20 cellular contexts compared by ENCODE assay signal in the genomic region with DNA sequence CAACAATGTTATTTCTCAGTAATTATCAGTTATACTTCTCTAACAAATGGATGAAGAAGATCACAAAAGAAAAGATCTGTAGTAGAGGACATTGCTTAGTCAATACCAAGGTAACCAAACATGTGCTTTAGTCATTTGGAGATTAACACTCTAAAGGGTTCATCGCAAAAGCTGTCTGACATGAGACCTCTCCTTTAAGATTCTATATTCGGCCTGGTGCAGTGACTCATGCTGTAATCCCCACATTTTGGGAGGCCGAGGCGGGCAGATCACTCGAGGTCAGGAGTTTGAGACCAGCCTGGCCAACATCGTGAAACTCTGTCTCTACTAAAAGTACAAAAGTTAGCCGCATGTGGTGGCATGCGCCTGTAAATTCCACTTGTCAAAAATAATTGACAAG. TPM values are rescaled to one million over a fixed set of nuclear protein-coding genes. Genes with fewer than 3 reads are reported as not detected.
DNase-seq lines count a peak whose midpoint lies in the region; ATAC-seq, FAIRE-seq and TF ChIP-seq lines count a peak whose summit lies in the region.
"Had no signal": no experiment of that assay in that cellular context is flagged by ENCODE, and none has a peak within 500 bp of the region (broad histone marks: within the 10 kb centered on the region; RNA-seq: fewer than 3 reads in every experiment).

No MANE protein-coding gene starts in this region.

- no peak for DNase-seq in activated T-cell treated with anti-CD3 and anti-CD28 coated beads, Interleukin-2, amount 50 U/mL, for 24 hours
- no peak for DNase-seq in activated T-cell treated with anti-CD3 and anti-CD28 coated beads, Interleukin-2, amount 50 U/mL, for 4 hours
- no peak for DNase-seq in GM12892 (ENCODE audit: insufficient read length)
- no peak for DNase-seq in erythroblast (lab: John Stamatoyannopoulos, UW)
- no peak for DNase-seq in HuH-7.5 (ENCODE audit: low spot score)
- DNase-seq in GF-D8 (lab: John Stamatoyannopoulos, UW) = no peak
- DNase-seq: BE2C; CD4-positive, alpha-beta memory T cell; COR-L47; DMS153; DMS79 treated with DMSO at 0.1 percent for 48 hours; EL had no signal

- H3K4me1 Mint-ChIP-seq in activated T-cell treated with anti-CD3 and anti-CD28 coated beads, Interleukin-2, amount 50 U/mL, for 24 hours (ENCODE audit: low read depth) = peaks cover 24% of the 10 kb centered on the region
- peaks cover 3% of the 10 kb centered on the region for H3K4me1 Mint-ChIP-seq in activated T-cell treated with anti-CD3 and anti-CD28 coated beads, Interleukin-2, amount 50 U/mL, for 4 hours (ENCODE audit: low read depth)
- peaks cover 30% of the 10 kb centered on the region for H3K4me1 Mint-ChIP-seq in activated T-helper 17 cell treated with anti-CD3 and anti-CD28 coated beads, Interleukin-2, amount 50 U/mL, for 72 hours

- peak; percentile 14 for FAIRE-seq in GM12892 (lab: Jason Lieb, UNC)
- FAIRE-seq: A549, D721Med, G401.6, GM19239, H1 had no signal

- no peak for ATAC-seq in activated T-cell treated with anti-CD3 and anti-CD28 coated beads, Interleukin-2, amount 50 U/mL, for 4 hours
- ATAC-seq in HG02610 (IDR thresholded peaks at IDR 0.05; ENCODE audit: unreplicated experiment) = peak; percentile 40
- peak; percentile 30 for ATAC-seq in activated T-helper 17 cell treated with anti-CD3 and anti-CD28 coated beads, Interleukin-2, amount 50 U/mL, for 72 hours (replicated peaks)
- ATAC-seq: A549 had no signal

- no peaks in the 10 kb centered on the region for H3K27me3 Mint-ChIP-seq in activated T-cell treated with anti-CD3 and anti-CD28 coated beads, Interleukin-2, amount 50 U/mL, for 24 hours
- no peaks in the 10 kb centered on the region for H3K27me3 Mint-ChIP-seq in activated T-cell treated with anti-CD3 and anti-CD28 coated beads, Interleukin-2, amount 50 U/mL, for 4 hours (ENCODE audit: low read depth)
- no peaks in the 10 kb centered on the region for H3K27me3 Mint-ChIP-seq in activated T-helper 17 cell treated with anti-CD3 and anti-CD28 coated beads, Interleukin-2, amount 50 U/mL, for 72 hours
- H3K27me3 Mint-ChIP-seq: CD4-positive, alpha-beta memory T cell had no signal

- H3K9me3 Mint-ChIP-seq in activated T-cell treated with anti-CD3 and anti-CD28 coated beads, Interleukin-2, amount 50 U/mL, for 24 hours = no peaks in the 10 kb centered on the region
- no peaks in the 10 kb centered on the region for H3K9me3 Mint-ChIP-seq in activated T-cell treated with anti-CD3 and anti-CD28 coated beads, Interleukin-2, amount 50 U/mL, for 4 hours
- H3K9me3 Mint-ChIP-seq in activated T-helper 17 cell treated with anti-CD3 and anti-CD28 coated beads, Interleukin-2, amount 50 U/mL, for 72 hours = no peaks in the 10 kb centered on the region
- H3K9me3 Mint-ChIP-seq: CD4-positive, alpha-beta memory T cell had no signal

- H3K4me3 Mint-ChIP-seq in activated T-cell treated with anti-CD3 and anti-CD28 coated beads, Interleukin-2, amount 50 U/mL, for 24 hours = no peak overlapping the region
- H3K4me3 Mint-ChIP-seq in activated T-cell treated with anti-CD3 and anti-CD28 coated beads, Interleukin-2, amount 50 U/mL, for 4 hours = no peak overlapping the region
- no peak overlapping the region for H3K4me3 Mint-ChIP-seq in activated T-helper 17 cell treated with anti-CD3 and anti-CD28 coated beads, Interleukin-2, amount 50 U/mL, for 72 hours
- H3K4me3 Mint-ChIP-seq: CD4-positive, alpha-beta memory T cell had no signal

- TF ChIP-seq POLR2A in GM12892 (IDR thresholded peaks at IDR 0.05; ENCODE audit: low read depth, low read length) (no peak), erythroblast (IDR thresholded peaks at IDR 0.05; ENCODE audit: low read length) (no peak)

- H3K36me3 Mint-ChIP-seq in activated T-cell treated with anti-CD3 and anti-CD28 coated beads, Interleukin-2, amount 50 U/mL, for 24 hours (ENCODE audit: low read depth) = peaks cover 75% of the 10 kb centered on the region
- peaks cover 21% of the 10 kb centered on the region for H3K36me3 Mint-ChIP-seq in activated T-cell treated with anti-CD3 and anti-CD28 coated beads, Interleukin-2, amount 50 U/mL, for 4 hours (ENCODE audit: insufficient read depth)
- peaks cover 54% of the 10 kb centered on the region for H3K36me3 Mint-ChIP-seq in activated T-helper 17 cell treated with anti-CD3 and anti-CD28 coated beads, Interleukin-2, amount 50 U/mL, for 72 hours (ENCODE audit: low read depth)

- H3K27ac Mint-ChIP-seq in activated T-cell treated with anti-CD3 and anti-CD28 coated beads, Interleukin-2, amount 50 U/mL, for 24 hours = peak overlapping the region; percentile 44
- H3K27ac Mint-ChIP-seq in activated T-helper 17 cell treated with anti-CD3 and anti-CD28 coated beads, Interleukin-2, amount 50 U/mL, for 72 hours = peak overlapping the region; percentile 20

RNA-seq across cellular contexts. Expression of a gene that starts 18.3 kb away (rescaled TPM):
- total RNA-seq in activated T-cell treated with anti-CD3 and anti-CD28 coated beads, Interleukin-2, amount 50 U/mL, for 4 hours = not detected
- 0.76 TPM for polyA plus RNA-seq in GM12892 (2012; ENCODE audit: missing spikeins)
- not detected for total RNA-seq in activated T-helper 17 cell treated with anti-CD3 and anti-CD28 coated beads, Interleukin-2, amount 50 U/mL, for 72 hours
- total RNA-seq: CD4-positive, alpha-beta memory T cell; HT1080 had no signal
- polyA plus RNA-seq: A549; CD4-positive, alpha-beta memory T cell had no signal

Comparison
In these comparisons a context has a peak if more than half of its experiments do, and no peak if none do; other contexts are left out.
1. ATAC-seq: peak in HG02610 (single experiment) and activated T-helper 17 cell treated with anti-CD3 and anti-CD28 coated beads, Interleukin-2, amount 50 U/mL, for 72 hours (single experiment); none in activated T-cell treated with anti-CD3 and anti-CD28 coated beads, Interleukin-2, amount 50 U/mL, for 4 hours (0 of 2).